16 cellular contexts compared by ENCODE assay signal in genomic region chr18:50398947-50399346, GRCh38. TPM values are rescaled to one million over a fixed set of nuclear protein-coding genes. Genes with fewer than 3 reads are reported as not detected.
DNase-seq lines count a peak whose midpoint lies in the region; ATAC-seq and TF ChIP-seq lines count a peak whose summit lies in the region.
"Had no signal": no experiment of that assay in that cellular context is flagged by ENCODE, and none has a peak within 500 bp of the region (broad histone marks: within the 10 kb centered on the region; RNA-seq: fewer than 3 reads in every experiment).

No MANE protein-coding gene starts in this region.

- H3K4me3 ChIP-seq in HUES64 (ENCODE audit: low read length) (peak overlapping the region; percentile 56; the same call in 1 of the 2 replicates), SJCRH30 (no peak overlapping the region)
- H3K4me3 ChIP-seq: BLaER1 treated with 17β-estradiol and CSF1 and Interleukin-3, amounts not matched to agents 10 nM and 100 nM; MG63; Peyer's patch had no signal

- no peak for DNase-seq in WTC11 (ENCODE audit: low spot score)
- peak; percentile 92 for DNase-seq in islet precursor cell
- no peak for DNase-seq in SJCRH30
- DNase-seq in HuH-7 (ENCODE audit: low spot score), result no peak
- no peak for DNase-seq in substantia nigra (lab: John Stamatoyannopoulos, UW)
- DNase-seq: MG63, NCI-H1105, NCI-H187 treated with DMSO at 0.1 percent for 48 hours, NCI-H2171, Peyer's patch, SHP77 had no signal

- H3K36me3 ChIP-seq in HUES64 (ENCODE audit: insufficient read depth, low read length) (no peaks in the 10 kb centered on the region; the same call in 1 of the 2 replicates), SJCRH30 (no peaks in the 10 kb centered on the region; the same call in 1 of the 2 replicates)
- H3K36me3 ChIP-seq: MG63, Peyer's patch had no signal

- ATAC-seq in WTC11 (peak; percentile 43), HG02588 (IDR thresholded peaks at IDR 0.05; ENCODE audit: unreplicated experiment) (no peak)

- peaks cover 7% of the 10 kb centered on the region for H3K36me3 Mint-ChIP-seq in WTC11

- H3K27me3 Mint-ChIP-seq in WTC11 (ENCODE audit: low read depth), result peaks cover 45% of the 10 kb centered on the region

- H3K4me1 ChIP-seq in HUES64 (ENCODE audit: insufficient read depth, low read length) (peaks cover 52% of the 10 kb centered on the region), SJCRH30 (no peaks in the 10 kb centered on the region)

- no peak for TF ChIP-seq CTCF in WTC11 (IDR thresholded peaks at IDR 0.05)

- H3K27ac ChIP-seq in HUES64 (ENCODE audit: low read depth, low read length) (no peak overlapping the region), SJCRH30 (no peak overlapping the region), substantia nigra (ENCODE audit: low read depth, low read length, poor library complexity, severe bottlenecking) (no peak overlapping the region)
- H3K27ac ChIP-seq: BLaER1 treated with 17β-estradiol and CSF1 and Interleukin-3, amounts not matched to agents 10 nM and 100 nM; HL-60; KMS-11; Peyer's patch had no signal

- no peaks in the 10 kb centered on the region for H3K9me3 Mint-ChIP-seq in WTC11

- peaks cover 67% of the 10 kb centered on the region for H3K4me1 Mint-ChIP-seq in WTC11

- CTCF ChIA-PET in WTC11 (lab: Charles Lee), result interaction anchor here (4.2 to 4.3 kb wide), 2 partner anchors 30 to 42 kb away, joined by 16 to 17 read pairs; no protein-coding TSS in a partner anchor

- POLR2A ChIA-PET in WTC11 (lab: Charles Lee), result no interaction called here

- no peak overlapping the region for H3K9ac ChIP-seq in HUES64 (ENCODE audit: low read depth, low read length)
- H3K9ac ChIP-seq: BLaER1 treated with 17β-estradiol and CSF1 and Interleukin-3, amounts not matched to agents 10 nM and 100 nM; KMS-11 had no signal

- H3K4me3 Mint-ChIP-seq in WTC11, result peak overlapping the region; percentile 53

- 0% methylated on average over 1 of the region's 1 CpG for WGBS in HUES64

- H3K27me3 ChIP-seq in HUES64 (ENCODE audit: insufficient read depth, low read length) (peaks cover 65% of the 10 kb centered on the region), SJCRH30 (no peaks in the 10 kb centered on the region)
- H3K27me3 ChIP-seq: BLaER1 treated with 17β-estradiol and CSF1 and Interleukin-3, amounts not matched to agents 10 nM and 100 nM; MG63; Peyer's patch had no signal

- H3K9me3 ChIP-seq in HUES64 (ENCODE audit: insufficient read depth, low read depth, low read length) (no peaks in the 10 kb centered on the region), SJCRH30 (replicated peaks) (no peaks in the 10 kb centered on the region)
- H3K9me3 ChIP-seq: MG63, Peyer's patch had no signal

- H3K27ac Mint-ChIP-seq in WTC11, result no peak overlapping the region

TF ChIP-seq in WTC11, 78 proteins besides CTCF, POLR2A, EP300 and RAD21:
- TF ChIP-seq ERG (CRISPR knock-in tag; IDR thresholded peaks at IDR 0.05) (no peak), CBFB (CRISPR knock-in tag; IDR thresholded peaks at IDR 0.05; ENCODE audit: low read depth) (no peak), ZBTB43 (CRISPR knock-in tag; IDR thresholded peaks at IDR 0.05) (no peak), E2F4 (CRISPR knock-in tag; IDR thresholded peaks at IDR 0.05; ENCODE audit: borderline replicate concordance, low read depth) (no peak), IRF2 (CRISPR knock-in tag; IDR thresholded peaks at IDR 0.05; ENCODE audit: borderline replicate concordance, low read depth) (no peak), MAX (CRISPR knock-in tag; IDR thresholded peaks at IDR 0.05) (0 out of 2 replicates have a peak, but pooled peaks have one; percentile 15)

RNA-seq across cellular contexts. Expression of gene SKA1, which starts 24.1 kb away (rescaled TPM):
- polyA plus RNA-seq in HUES64 (2013, experiment 1 of 2), result 25.0 TPM
- 25.6 TPM for polyA plus RNA-seq in HUES64 (2013, experiment 2 of 2)
- total RNA-seq in WTC11 (2021), result 15.7 to 18.6 TPM (median 18.1 TPM) in 3 replicates
- 41.1 and 49.9 TPM in 2 replicates for total RNA-seq in SJCRH30 (2014; rRNA removed; shearing (Covaris generic))
